1 cellular context compared by ENCODE assay signal in the genomic region with DNA sequence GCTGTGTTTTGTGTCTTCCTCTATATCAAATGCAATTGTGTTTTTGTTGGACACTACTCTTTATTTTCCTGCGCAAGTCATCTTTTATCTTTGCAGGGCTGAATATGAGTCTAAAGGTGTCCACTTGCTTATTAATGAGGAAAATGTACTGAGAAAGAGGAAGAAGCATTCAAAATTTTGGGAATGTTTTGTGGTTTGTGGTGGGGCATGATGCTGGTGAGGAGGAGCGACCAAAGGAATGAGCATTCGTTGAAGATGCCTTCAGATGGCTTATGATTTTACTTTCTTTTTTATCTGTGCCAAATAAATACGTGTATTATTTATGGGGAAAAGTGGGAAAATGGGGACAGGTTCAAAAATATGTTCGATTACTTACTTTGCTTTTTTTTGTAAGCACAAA.
TF ChIP-seq lines count a peak whose summit lies in the region.

No MANE protein-coding gene starts in this region.

TF ChIP-seq in IMR-90, 13 proteins besides CTCF, POLR2A, EP300 and RAD21:
- no peak for TF ChIP-seq SMC3 (IDR thresholded peaks at IDR 0.05; ENCODE audit: low read depth, low read length)
- TF ChIP-seq MAZ (IDR thresholded peaks at IDR 0.05; ENCODE audit: borderline replicate concordance, low read depth, low read length), result no peak
- TF ChIP-seq NFE2L2 (IDR thresholded peaks at IDR 0.05; ENCODE audit: low read depth, low read length), result no peak
- TF ChIP-seq MAFK (IDR thresholded peaks at IDR 0.05; ENCODE audit: low read depth, low read length), result no peak
- no peak for TF ChIP-seq BHLHE40 (IDR thresholded peaks at IDR 0.05; ENCODE audit: low read depth, low read length)
- TF ChIP-seq, protein P1, sequence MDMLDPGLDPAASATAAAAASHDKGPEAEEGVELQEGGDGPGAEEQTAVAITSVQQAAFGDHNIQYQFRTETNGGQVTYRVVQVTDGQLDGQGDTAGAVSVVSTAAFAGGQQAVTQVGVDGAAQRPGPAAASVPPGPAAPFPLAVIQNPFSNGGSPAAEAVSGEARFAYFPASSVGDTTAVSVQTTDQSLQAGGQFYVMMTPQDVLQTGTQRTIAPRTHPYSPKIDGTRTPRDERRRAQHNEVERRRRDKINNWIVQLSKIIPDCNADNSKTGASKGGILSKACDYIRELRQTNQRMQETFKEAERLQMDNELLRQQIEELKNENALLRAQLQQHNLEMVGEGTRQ (IDR thresholded peaks at IDR 0.05; ENCODE audit: low read depth, low read length), result no peak
- no peak for TF ChIP-seq CEBPB (IDR thresholded peaks at IDR 0.05; ENCODE audit: low read depth, low read length)
- TF ChIP-seq FOS (IDR thresholded peaks at IDR 0.05; ENCODE audit: low read depth, low read length), result no peak
- TF ChIP-seq MXI1 (IDR thresholded peaks at IDR 0.05; ENCODE audit: borderline replicate concordance, low read depth, low read length), result no peak
- no peak for TF ChIP-seq RFX5 (IDR thresholded peaks at IDR 0.05; ENCODE audit: low read depth, low read length)
- TF ChIP-seq CHD1 (IDR thresholded peaks at IDR 0.05; ENCODE audit: low read depth, low read length), result no peak
- no peak for TF ChIP-seq RCOR1 (IDR thresholded peaks at IDR 0.05; ENCODE audit: insufficient replicate concordance, low read length)
